Comparison of ENCODE assay signal across 1 cellular context in genomic region chr2:77309725-77310124, GRCh38.
TF ChIP-seq lines count a peak whose summit lies in the region.

No MANE protein-coding gene starts in this region.

TF ChIP-seq in K562, 482 proteins besides CTCF, POLR2A, EP300 and RAD21 (continued from another document):
- 0 out of 2 replicates have a peak, but pooled peaks have one; percentile 56 for TF ChIP-seq ZBTB40 (IDR thresholded peaks at IDR 0.05)
- no peak for TF ChIP-seq ZBTB40 (CRISPR knock-in tag; IDR thresholded peaks at IDR 0.05)
